ENCODE assay signal across 17 cellular contexts in genomic region chr18:23332356-23332755, GRCh38.
A peak's percentile ranks its signal among the peaks of the same experiment; 100 is the strongest.
DNase-seq lines count a peak whose midpoint lies in the region; ATAC-seq and TF ChIP-seq lines count a peak whose summit lies in the region.
"Had no signal": no experiment of that assay in that cellular context is flagged by ENCODE, and none has a peak within 500 bp of the region (broad histone marks: within the 10 kb centered on the region; RNA-seq: fewer than 3 reads in every experiment).

No MANE protein-coding gene starts in this region.

- POLR2A ChIA-PET in PC-9 (lab: Charles Lee; ENCODE audit: unreplicated experiment): interaction anchor here (0.6 kb wide), 1 partner anchor 31 kb away, joined by 3 read pairs; no protein-coding TSS in a partner anchor

- H3K36me3 Mint-ChIP-seq in Calu3 (ENCODE audit: insufficient read depth, unreplicated experiment): peaks cover 15% of the 10 kb centered on the region

- H3K9me3 ChIP-seq in PC-9 (ENCODE audit: insufficient read depth, low read depth) (no peaks in the 10 kb centered on the region), osteoblast (ENCODE audit: low read depth, low read length) (no peaks in the 10 kb centered on the region)
- H3K9me3 ChIP-seq: HAP-1 had no signal

- TF ChIP-seq CTCF in Calu3 (IDR thresholded peaks at IDR 0.05; ENCODE audit: unreplicated experiment): no peak
- no peak for TF ChIP-seq CTCF in PC-9 (conservative IDR thresholded peaks at IDR 0.05)
- no peak for TF ChIP-seq CTCF in osteoblast (IDR thresholded peaks at IDR 0.05; ENCODE audit: extremely low read depth, low read depth, low read length)

- H4K20me1 ChIP-seq in PC-9 (ENCODE audit: insufficient read depth) (no peaks in the 10 kb centered on the region), osteoblast (ENCODE audit: insufficient read depth, low read length) (no peaks in the 10 kb centered on the region)
- H4K20me1 ChIP-seq: BLaER1 had no signal

- H2AFZ ChIP-seq in PC-9 (no peak overlapping the region), osteoblast (ENCODE audit: low read length) (no peak overlapping the region)
- H2AFZ ChIP-seq: GM23248 had no signal

- intact Hi-C loops in Calu3 (cut with micrococcal nuclease; ENCODE audit: unreplicated experiment) (loop anchor here (5.0 kb wide), 1 partner anchor 195 kb away; the partner anchor contains the start of gene CABLES1), PC-9 (cut with micrococcal nuclease; ENCODE audit: unreplicated experiment) (no loop called here)

- ATAC-seq in GM18858 (IDR thresholded peaks at IDR 0.05; ENCODE audit: unreplicated experiment) (peak; percentile 47), HG03095 (IDR thresholded peaks at IDR 0.05; ENCODE audit: unreplicated experiment) (no peak)
- ATAC-seq: K562 had no signal

- H3K27ac ChIP-seq in PC-9 (peak overlapping the region; percentile 93), osteoblast (ENCODE audit: low read depth, low read length) (no peak overlapping the region)
- H3K27ac ChIP-seq: BLaER1, GM23248 had no signal

- no peaks in the 10 kb centered on the region for H3K9me2 ChIP-seq in PC-9 (ENCODE audit: insufficient read depth)

- no peaks in the 10 kb centered on the region for H3K36me3 ChIP-seq in PC-9 (ENCODE audit: low read depth)
- peaks cover 5% of the 10 kb centered on the region for H3K36me3 ChIP-seq in osteoblast (ENCODE audit: insufficient read depth, low read length)
- H3K36me3 ChIP-seq: BLaER1, HAP-1 had no signal

- BruUV-seq in Calu3 (replicated peaks; lab: Mats Ljungman, UMichigan) (no TSS peak), PC-9 (replicated peaks; lab: Mats Ljungman, UMichigan) (no TSS peak)

- no peak for DNase-seq in Calu3
- no peak for DNase-seq in PC-9
- DNase-seq in osteoblast (ENCODE audit: insufficient read length, low spot score, missing footprints): peak; percentile 26
- no peak for DNase-seq in HK-2 (ENCODE audit: unreplicated experiment)
- DNase-seq in NCI-H510A treated with DMSO at 0.1 percent for 48 hours (lab: John Stamatoyannopoulos, UW): no peak
- DNase-seq: 8988T; CD4-positive, alpha-beta memory T cell; DMS79 treated with DMSO at 0.1 percent for 48 hours; GF-D8; GM23248; IMR-90 had no signal

- H3K4me2 ChIP-seq in PC-9 (peak overlapping the region; percentile 96; the same call in 1 of the 2 replicates), osteoblast (ENCODE audit: insufficient read depth, low read length) (no peak overlapping the region)
- H3K4me2 ChIP-seq: BLaER1 had no signal

- peaks cover 24% of the 10 kb centered on the region for H3K4me1 Mint-ChIP-seq in Calu3 (ENCODE audit: low read depth, unreplicated experiment)
- H3K4me1 Mint-ChIP-seq: CD14-positive monocyte; CD4-positive, alpha-beta memory T cell had no signal

- peaks cover 24% of the 10 kb centered on the region for H3K4me1 ChIP-seq in PC-9 (replicated peaks; ENCODE audit: insufficient read depth)
- no peaks in the 10 kb centered on the region for H3K4me1 ChIP-seq in osteoblast (ENCODE audit: insufficient read depth, low read length)
- H3K4me1 ChIP-seq: HAP-1 had no signal

- H3F3A ChIP-seq in PC-9 (ENCODE audit: insufficient read depth, low read depth): peaks cover 27% of the 10 kb centered on the region

- peak overlapping the region; percentile 43 for H3K27ac Mint-ChIP-seq in Calu3 (ENCODE audit: unreplicated experiment)
- H3K27ac Mint-ChIP-seq: CD14-positive monocyte had no signal

- no peaks in the 10 kb centered on the region for H3K27me3 Mint-ChIP-seq in Calu3 (ENCODE audit: unreplicated experiment)
- H3K27me3 Mint-ChIP-seq: CD4-positive, alpha-beta memory T cell had no signal

- H3K79me2 ChIP-seq in PC-9 (ENCODE audit: low read depth) (peaks cover 18% of the 10 kb centered on the region), osteoblast (ENCODE audit: insufficient read depth, low read length) (no peaks in the 10 kb centered on the region)

- H3K4me3 Mint-ChIP-seq in Calu3 (ENCODE audit: low read depth, unreplicated experiment): no peak overlapping the region
- H3K4me3 Mint-ChIP-seq: CD14-positive monocyte; CD4-positive, alpha-beta memory T cell had no signal

- H3K4me3 ChIP-seq in PC-9 (no peak overlapping the region), osteoblast (ENCODE audit: insufficient read depth, low read length) (no peak overlapping the region)
- H3K4me3 ChIP-seq: BLaER1, GM23248, HAP-1, K562 had no signal

- no peaks in the 10 kb centered on the region for H3K27me3 ChIP-seq in PC-9 (ENCODE audit: insufficient read depth, low read depth)
- H3K27me3 ChIP-seq in osteoblast (ENCODE audit: insufficient read depth, low read length): no peaks in the 10 kb centered on the region
- H3K27me3 ChIP-seq: BLaER1 had no signal

- CTCF ChIA-PET in Calu3 (lab: Charles Lee) (no interaction called here), PC-9 (lab: Charles Lee) (no interaction called here)

- H3K9me3 Mint-ChIP-seq in Calu3 (ENCODE audit: low read depth, unreplicated experiment): no peaks in the 10 kb centered on the region
